Comparison of ENCODE assay signal across 5 cellular contexts in the genomic region with DNA sequence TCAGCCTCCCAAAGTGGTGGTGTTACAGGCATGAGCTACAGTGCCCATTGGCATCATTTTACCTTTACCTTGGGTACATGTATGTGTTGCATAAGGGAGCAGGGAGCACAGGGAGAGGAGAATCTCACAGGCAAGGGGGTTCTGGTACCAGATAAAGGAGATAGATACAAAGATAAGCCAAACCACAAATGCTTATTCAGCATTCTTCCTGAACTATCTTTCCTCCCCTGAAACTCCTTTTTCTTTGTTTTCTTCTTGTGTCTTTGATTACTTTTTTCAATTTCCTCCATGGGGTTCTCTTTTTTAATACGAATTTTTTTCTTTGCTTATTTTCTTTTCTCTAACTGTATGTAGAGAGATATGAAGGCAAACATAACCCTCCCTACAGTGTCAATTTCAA.
DNase-seq lines count a peak whose midpoint lies in the region; ATAC-seq, FAIRE-seq and TF ChIP-seq lines count a peak whose summit lies in the region.
"Not testable (repeated sequence)": the region's sequence is repeated elsewhere in the genome, so short reads cannot be mapped to it uniquely, and the experiment has no call there.

No MANE protein-coding gene starts in this region.

- not testable (repeated sequence) for H2AFZ ChIP-seq in IMR-90 (replicated peaks; ENCODE audit: low read length, poor library complexity); keratinocyte (ENCODE audit: control insufficient read depth, low read length)

- FAIRE-seq in A549 (lab: Jason Lieb, UNC) = not testable (repeated sequence)
- FAIRE-seq in keratinocyte (lab: Jason Lieb, UNC) = peak; percentile 17

- H3K79me1 ChIP-seq in IMR-90 (ENCODE audit: low read depth in 1 of 2, low read length in 2 of 2) = not testable (repeated sequence)

- not testable (repeated sequence) for H3K4me2 ChIP-seq in A549; IMR-90 (ENCODE audit: low read depth, low read length); keratinocyte (ENCODE audit: control insufficient read depth, extremely low read depth, insufficient read depth, low read depth, low read length)

- H3K27me3 ChIP-seq in IMR-90 (ENCODE audit: control insufficient read depth, insufficient read depth, low read length); colonic mucosa; keratinocyte (ENCODE audit: control insufficient read depth, extremely low read depth, insufficient read depth, low read length); transverse colon: not testable (repeated sequence)

- H2BK15ac ChIP-seq in IMR-90 (ENCODE audit: low read depth, low read length) = not testable (repeated sequence)

- CTCF ChIA-PET in A549 (lab: Yijun Ruan, JAX); IMR-90 (lab: Yijun Ruan, JAX): not testable (repeated sequence)

- H3K9ac ChIP-seq in IMR-90 (ENCODE audit: low read depth, low read length); colonic mucosa (ENCODE audit: low read depth in 2 of 2, low read length in 2 of 2); keratinocyte (ENCODE audit: control insufficient read depth, extremely low read depth, insufficient read depth, low read length): not testable (repeated sequence)

- not testable (repeated sequence) for H3K36me3 ChIP-seq in IMR-90 (ENCODE audit: control insufficient read depth, insufficient read depth, low read length); colonic mucosa; keratinocyte (ENCODE audit: control insufficient read depth in 2 of 2, extremely low read depth in 1 of 2, insufficient read depth in 2 of 2, low read length in 2 of 2); transverse colon

- dilution Hi-C loops in IMR-90 (cut with HindIII; ENCODE audit: low sequenced_read_pairs, unreplicated experiment); keratinocyte (cut with MboI; ENCODE audit: extremely low pct_ligation_motif_present, low sequenced_read_pairs): not testable (repeated sequence)

- not testable (repeated sequence) for H3K9me1 ChIP-seq in IMR-90 (ENCODE audit: insufficient read depth, low read length); keratinocyte (ENCODE audit: control insufficient read depth, extremely low read depth, insufficient read depth, low read length)

- TF ChIP-seq EP300 in A549 (IDR thresholded peaks at IDR 0.05); transverse colon (IDR thresholded peaks at IDR 0.05; ENCODE audit: low read depth): not testable (repeated sequence)

- POLR2A ChIA-PET in A549 (lab: Yijun Ruan, JAX); IMR-90 (lab: Charles Lee; ENCODE audit: unreplicated experiment): not testable (repeated sequence)

- not testable (repeated sequence) for H3K14ac ChIP-seq in IMR-90 (replicated peaks; ENCODE audit: low read depth, low read length)

- TF ChIP-seq POLR2A in A549 (IDR thresholded peaks at IDR 0.05; ENCODE audit: low read length); IMR-90 (IDR thresholded peaks at IDR 0.05; ENCODE audit: low read depth, low read length); transverse colon (IDR thresholded peaks at IDR 0.05): not testable (repeated sequence)

- H3K9me3 ChIP-seq in A549; IMR-90 (ENCODE audit: control insufficient read depth, insufficient read depth, low read length); colonic mucosa; keratinocyte (ENCODE audit: control insufficient read depth, low read depth, low read length); transverse colon: not testable (repeated sequence)

- not testable (repeated sequence) for TF ChIP-seq RAD21 in A549 (conservative IDR thresholded peaks at IDR 0.05 in 1 of 2, IDR thresholded peaks at IDR 0.05 in 1 of 2); IMR-90 (IDR thresholded peaks at IDR 0.05; ENCODE audit: low read length)

- H3K4ac ChIP-seq in IMR-90 (ENCODE audit: low read depth, low read length) = not testable (repeated sequence)

- H3K4me3 ChIP-seq in A549; IMR-90 (ENCODE audit: insufficient read depth, low read depth, low read length); colonic mucosa; keratinocyte (ENCODE audit: control insufficient read depth in 2 of 3, extremely low read depth in 1 of 3, insufficient read depth in 2 of 3, low read depth in 1 of 3, low read length in 3 of 3); transverse colon: not testable (repeated sequence)

- intact Hi-C loops in IMR-90 (cut with micrococcal nuclease); colonic mucosa (cut with DNase I); transverse colon (cut with DNase I; ENCODE audit: low total_unique reads): not testable (repeated sequence)

- not testable (repeated sequence) for H3K56ac ChIP-seq in IMR-90 (ENCODE audit: extremely low read depth, insufficient read depth, low read length)

- not testable (repeated sequence) for H2BK5ac ChIP-seq in IMR-90 (ENCODE audit: low read depth, low read length, poor library complexity, severe bottlenecking)

- not testable (repeated sequence) for H3K27ac ChIP-seq in A549; IMR-90 (ENCODE audit: insufficient read depth, low read length); colonic mucosa; keratinocyte (ENCODE audit: control insufficient read depth, insufficient read depth, low read length)
- peak overlapping the region; percentile 45 to 57 (median 53) for H3K27ac ChIP-seq in transverse colon

- H4K20me1 ChIP-seq in IMR-90 (ENCODE audit: insufficient read depth, low read length); keratinocyte (ENCODE audit: control insufficient read depth, extremely low read depth, insufficient read depth, low read length): not testable (repeated sequence)

- not testable (repeated sequence) for H4K8ac ChIP-seq in IMR-90 (ENCODE audit: low read depth in 2 of 2, low read length in 2 of 2)

- not testable (repeated sequence) for H4K5ac ChIP-seq in IMR-90 (ENCODE audit: low read depth, low read length)

- 0% methylated on average over 1 of the region's 1 CpG for WGBS in A549 (ENCODE audit: missing lambda C conversion rate)
- no CpG with 5 or more reads among the region's 1 CpG for WGBS in IMR-90 (ENCODE audit: extremely low coverage in 2 of 2, insufficient read length in 1 of 2), 2 experiments
- WGBS in transverse colon (ENCODE audit: low coverage in 1 of 2), 2 donors = 11 to 66% methylated on average over 1 of the region's 1 CpG

- not testable (repeated sequence) for DNase-seq in A549 (ENCODE audit: low read depth in 1 of 2, low spot score in 1 of 2); IMR-90; keratinocyte (ENCODE audit: low read depth, low spot score); transverse colon
- DNase-seq in colonic mucosa = peak; percentile 18

- H2BK120ac ChIP-seq in IMR-90 (ENCODE audit: low read depth, low read length) = not testable (repeated sequence)

- H2AK5ac ChIP-seq in IMR-90 (ENCODE audit: low read depth, low read length) = not testable (repeated sequence)

- not testable (repeated sequence) for H2AK9ac ChIP-seq in IMR-90 (replicated peaks; ENCODE audit: low read depth, low read length, poor library complexity)

- not testable (repeated sequence) for BruUV-seq in IMR-90 (replicated peaks; lab: Mats Ljungman, UMichigan)

- H4K91ac ChIP-seq in IMR-90 (ENCODE audit: insufficient read depth, low read depth, low read length) = not testable (repeated sequence)

- H3K4me1 ChIP-seq in A549; IMR-90 (ENCODE audit: control insufficient read depth, insufficient read depth, low read length); colonic mucosa; keratinocyte (ENCODE audit: control insufficient read depth, extremely low read depth, insufficient read depth, low read length): not testable (repeated sequence)
- peaks cover 0 to 14% (median 1%) of the 10 kb centered on the region in 4 donors for H3K4me1 ChIP-seq in transverse colon

- not testable (repeated sequence) for H3K79me2 ChIP-seq in keratinocyte (ENCODE audit: control insufficient read depth, insufficient read depth, low read length)

- TF ChIP-seq CTCF in A549 (IDR thresholded peaks at IDR 0.05); IMR-90 (conservative IDR thresholded peaks at IDR 0.05; ENCODE audit: low read depth, low read length); colonic mucosa (IDR thresholded peaks at IDR 0.05); keratinocyte (optimal IDR thresholded peaks at IDR 0.05 in 1 of 3, IDR thresholded peaks at IDR 0.05 in 1 of 3, conservative IDR thresholded peaks at IDR 0.05 in 1 of 3; ENCODE audit: extremely low read depth in 1 of 3, insufficient read depth in 2 of 3, low read length in 3 of 3); transverse colon (IDR thresholded peaks at IDR 0.05): not testable (repeated sequence)

- not testable (repeated sequence) for H3K18ac ChIP-seq in IMR-90 (ENCODE audit: low read depth, low read length)

- not testable (repeated sequence) for H3K23ac ChIP-seq in IMR-90 (ENCODE audit: low read depth, low read length)

- not testable (repeated sequence) for ATAC-seq in A549; IMR-90 (ENCODE audit: low read depth)

- not testable (repeated sequence) for H2BK20ac ChIP-seq in IMR-90 (ENCODE audit: low read depth, low read length)

- in situ Hi-C loops in IMR-90 (cut with MboI; ENCODE audit: low sequenced_read_pairs); transverse colon (cut with MboI; ENCODE audit: low pct_ligation_motif_present in 1 of 4, low pct_unique_long_range_greater_than_20kb in 1 of 4, low sequenced_read_pairs in 3 of 4): not testable (repeated sequence)

TF ChIP-seq in A549, 52 proteins besides CTCF, POLR2A, EP300 and RAD21:
- peak; percentile 81 for TF ChIP-seq MAFK (IDR thresholded peaks at IDR 0.05; ENCODE audit: partially characterized antibody)

TF ChIP-seq in IMR-90, 13 proteins besides CTCF, POLR2A, EP300 and RAD21:
- peak; percentile 75 for TF ChIP-seq MAFK (IDR thresholded peaks at IDR 0.05; ENCODE audit: low read depth, low read length)
